In the genomic region with DNA sequence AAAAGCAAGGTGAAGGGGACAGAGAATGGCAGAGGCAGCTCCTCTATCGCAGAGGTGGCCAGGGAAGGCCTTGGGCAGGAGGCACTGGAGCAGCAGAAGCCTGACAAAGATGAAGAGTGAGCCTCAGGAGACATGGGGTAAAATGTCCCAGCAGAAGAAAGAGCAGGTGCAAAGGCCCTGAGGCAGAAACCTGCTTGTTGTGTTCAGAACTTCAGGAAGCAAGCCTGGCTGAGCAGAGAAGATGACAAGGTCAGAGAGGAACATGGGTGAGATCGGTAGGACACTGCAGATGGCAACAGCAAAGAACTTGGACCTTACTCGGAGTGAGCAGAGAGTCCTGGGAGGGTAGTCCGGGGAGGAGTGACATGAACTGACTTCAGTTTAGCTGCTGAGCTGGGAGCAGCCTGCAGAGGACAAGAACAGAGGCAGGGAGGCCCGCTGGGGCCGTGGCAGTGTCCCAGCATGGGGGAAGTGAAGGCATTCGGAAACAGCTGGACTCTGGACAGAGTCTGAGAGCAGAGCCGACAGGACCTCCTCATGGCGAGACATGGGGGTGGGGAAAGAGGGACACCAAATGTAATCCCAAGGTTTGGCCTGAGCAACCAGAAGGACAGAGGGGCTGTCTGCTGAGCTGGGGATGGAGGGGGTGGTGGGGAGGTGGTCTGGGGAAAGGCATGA, we compare ENCODE assay signal across 12 cellular contexts.
A peak's percentile ranks its signal among the peaks of the same experiment; 100 is the strongest.
DNase-seq lines count a peak whose midpoint lies in the region; ATAC-seq, FAIRE-seq and TF ChIP-seq lines count a peak whose summit lies in the region.
"Had no signal": no experiment of that assay in that cellular context is flagged by ENCODE, and none has a peak within 500 bp of the region (broad histone marks: within the 10 kb centered on the region; RNA-seq: fewer than 3 reads in every experiment).

No MANE protein-coding gene starts in this region.

- H3K27me3 ChIP-seq in esophagus (ENCODE audit: control insufficient read depth in 1 of 2, insufficient read depth in 2 of 2, low read length in 2 of 2) (no peaks in the 10 kb centered on the region), heart left ventricle (no peaks in the 10 kb centered on the region)

- H3K27ac ChIP-seq in esophagus (ENCODE audit: low read depth in 2 of 2, low read length in 1 of 2) (peak overlapping the region; percentile 7 to 25), heart left ventricle (peak overlapping the region in 4 of 12 donors; percentile 10 to 87 (median 70))

- H3K9me3 ChIP-seq in esophagus (ENCODE audit: control insufficient read depth in 2 of 2, insufficient read depth in 1 of 2, low read depth in 1 of 2, low read length in 1 of 2) (peaks cover 0 to 4% of the 10 kb centered on the region in 2 donors), heart left ventricle (peaks cover 0 to 7% (median 0%) of the 10 kb centered on the region in 12 donors)

- no peak for TF ChIP-seq POLR2A in GM12891 (IDR thresholded peaks at IDR 0.05; ENCODE audit: low read depth, low read length)
- TF ChIP-seq POLR2A in heart left ventricle (IDR thresholded peaks at IDR 0.05): no peak

- H3K4me3 ChIP-seq in esophagus (ENCODE audit: low read depth in 1 of 2, low read length in 2 of 2) (no peak overlapping the region), heart left ventricle (no peak overlapping the region)
- H3K4me3 ChIP-seq: lung had no signal

- POLR2A ChIA-PET in activated CD4-positive, alpha-beta memory T cell treated with anti-CD3 and anti-CD28 coated beads for 36 hours (lab: Charles Lee): interaction anchor here (1.1 kb wide), 1 partner anchor 17 kb away, joined by 6 read pairs; no protein-coding TSS in a partner anchor

- peak; percentile 80 for FAIRE-seq in GM12891 (lab: Jason Lieb, UNC)
- FAIRE-seq: colon had no signal

- no peak overlapping the region for H3K4me3 Mint-ChIP-seq in activated CD4-positive, alpha-beta memory T cell treated with anti-CD3 and anti-CD28 coated beads for 36 hours
- H3K4me3 Mint-ChIP-seq in stimulated activated memory B cell treated with anti-CD40 and anti-IgM and Interleukin-4, amounts not matched to agents 10 μg/mL and 1 μg/mL and 100 μg/mL, for 72 hours: peak overlapping the region; percentile 62

- intact Hi-C loops in activated CD4-positive, alpha-beta memory T cell treated with anti-CD3 and anti-CD28 coated beads for 36 hours (cut with micrococcal nuclease): no loop called here
- intact Hi-C loops in heart left ventricle (cut with DNase I): no loop called here

- H3K9me3 Mint-ChIP-seq in activated CD4-positive, alpha-beta memory T cell treated with anti-CD3 and anti-CD28 coated beads for 36 hours: no peaks in the 10 kb centered on the region
- no peaks in the 10 kb centered on the region for H3K9me3 Mint-ChIP-seq in stimulated activated memory B cell treated with anti-CD40 and anti-IgM and Interleukin-4, amounts not matched to agents 10 μg/mL and 1 μg/mL and 100 μg/mL, for 72 hours

- DNase-seq in GM12891 (ENCODE audit: insufficient read length, low spot score) (no peak), NCI-H510A treated with DMSO at 0.1 percent for 48 hours (lab: John Stamatoyannopoulos, UW) (no peak), OCI-M2 (lab: John Stamatoyannopoulos, UW; ENCODE audit: unreplicated experiment) (no peak), KG1 (lab: John Stamatoyannopoulos, UW) (no peak), heart left ventricle (no peak)
- DNase-seq in activated CD4-positive, alpha-beta memory T cell treated with anti-CD3 and anti-CD28 coated beads for 36 hours: no peak
- DNase-seq: DMS53, NCI-H1436 had no signal

- H3K36me3 ChIP-seq in esophagus (ENCODE audit: control insufficient read depth in 2 of 2, insufficient read depth in 2 of 2, low read length in 1 of 2): peaks cover 0 to 4% of the 10 kb centered on the region in 2 donors
- H3K36me3 ChIP-seq in heart left ventricle: peaks cover 0 to 21% (median 0%) of the 10 kb centered on the region in 9 donors

- peaks cover 76% of the 10 kb centered on the region for H3K4me1 Mint-ChIP-seq in activated CD4-positive, alpha-beta memory T cell treated with anti-CD3 and anti-CD28 coated beads for 36 hours (ENCODE audit: low read depth)
- H3K4me1 Mint-ChIP-seq in stimulated activated memory B cell treated with anti-CD40 and anti-IgM and Interleukin-4, amounts not matched to agents 10 μg/mL and 1 μg/mL and 100 μg/mL, for 72 hours: peaks cover 95% of the 10 kb centered on the region

- CTCF ChIA-PET in activated CD4-positive, alpha-beta memory T cell treated with anti-CD3 and anti-CD28 coated beads for 36 hours (lab: Charles Lee): interaction anchor here (0.7 kb wide), 1 partner anchor 9 kb away, joined by 3 read pairs; no protein-coding TSS in a partner anchor

- WGBS in esophagus, 2 donors: 83 to 85% methylated on average over 9 of the region's 9 CpGs
- WGBS in heart left ventricle, 4 donors: 81 to 87% (median 84%) methylated on average over 9 of the region's 9 CpGs

- no peaks in the 10 kb centered on the region for H3K27me3 Mint-ChIP-seq in activated CD4-positive, alpha-beta memory T cell treated with anti-CD3 and anti-CD28 coated beads for 36 hours
- no peaks in the 10 kb centered on the region for H3K27me3 Mint-ChIP-seq in stimulated activated memory B cell treated with anti-CD40 and anti-IgM and Interleukin-4, amounts not matched to agents 10 μg/mL and 1 μg/mL and 100 μg/mL, for 72 hours

- TF ChIP-seq CTCF in heart left ventricle (IDR thresholded peaks at IDR 0.05): no peak

- peak overlapping the region; percentile 72 for H3K27ac Mint-ChIP-seq in activated CD4-positive, alpha-beta memory T cell treated with anti-CD3 and anti-CD28 coated beads for 36 hours
- H3K27ac Mint-ChIP-seq in stimulated activated memory B cell treated with anti-CD40 and anti-IgM and Interleukin-4, amounts not matched to agents 10 μg/mL and 1 μg/mL and 100 μg/mL, for 72 hours: peak overlapping the region; percentile 94

- H3K4me1 ChIP-seq in esophagus (ENCODE audit: control insufficient read depth in 2 of 2, insufficient read depth in 2 of 2, low read length in 1 of 2): peaks cover 0 to 6% of the 10 kb centered on the region in 2 donors
- H3K4me1 ChIP-seq in heart left ventricle: peaks cover 0 to 96% (median 19%) of the 10 kb centered on the region in 12 donors

- ATAC-seq in stimulated activated memory B cell treated with anti-CD40 and anti-IgM and Interleukin-4, amounts not matched to agents 10 μg/mL and 1 μg/mL and 100 μg/mL, for 72 hours: no peak
- ATAC-seq in heart left ventricle: no peak

- H3K36me3 Mint-ChIP-seq in activated CD4-positive, alpha-beta memory T cell treated with anti-CD3 and anti-CD28 coated beads for 36 hours: peaks cover 45% of the 10 kb centered on the region
- peaks cover 57% of the 10 kb centered on the region for H3K36me3 Mint-ChIP-seq in stimulated activated memory B cell treated with anti-CD40 and anti-IgM and Interleukin-4, amounts not matched to agents 10 μg/mL and 1 μg/mL and 100 μg/mL, for 72 hours

TF ChIP-seq in GM12891, 5 proteins besides CTCF, POLR2A, EP300 and RAD21:
- no peak for TF ChIP-seq POU2F2 (IDR thresholded peaks at IDR 0.05; ENCODE audit: low read depth, low read length)
- TF ChIP-seq POLR2AphosphoS5 (IDR thresholded peaks at IDR 0.05; ENCODE audit: low read depth, low read length): no peak
- TF ChIP-seq SPI1 (IDR thresholded peaks at IDR 0.05; ENCODE audit: low read depth, low read length): no peak
- TF ChIP-seq TAF1 (IDR thresholded peaks at IDR 0.05; ENCODE audit: low read depth, low read length): no peak
- no peak for TF ChIP-seq PAX5 (IDR thresholded peaks at IDR 0.05; ENCODE audit: insufficient read depth, low read length, severe bottlenecking)
